14 cellular contexts compared by ENCODE assay signal in the genomic region with DNA sequence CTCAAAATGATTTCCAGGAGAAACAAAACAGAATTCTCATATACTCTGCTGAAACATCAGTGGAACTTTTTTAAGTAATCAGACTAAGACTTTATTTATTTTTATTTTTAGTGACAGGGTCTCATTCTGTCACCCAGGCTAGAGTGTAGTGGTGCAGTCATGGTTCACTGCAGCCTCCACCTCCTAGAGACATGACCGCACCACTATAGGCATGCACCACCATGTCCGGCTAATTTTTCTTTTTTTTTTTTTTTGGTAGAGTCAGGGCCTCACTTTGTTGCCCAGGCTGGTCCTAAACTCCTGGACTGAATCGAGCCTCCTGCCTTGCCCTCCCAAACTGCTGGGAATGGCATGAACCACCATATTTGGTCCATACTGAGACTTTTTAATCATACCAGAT.
"Had no signal": no experiment of that assay in that cellular context is flagged by ENCODE, and none has a peak within 500 bp of the region (broad histone marks: within the 10 kb centered on the region; RNA-seq: fewer than 3 reads in every experiment).

No MANE protein-coding gene starts in this region.

- H3K4me3 Mint-ChIP-seq: activated naive CD4-positive, alpha-beta T cell treated with anti-CD3 and anti-CD28 coated beads, Interleukin-2, amount 10 ng/mL, durations not matched to agents 7 days and 5 days; memory B cell; type B pancreatic cell had no signal

- DNase-seq: activated naive CD4-positive, alpha-beta T cell treated with anti-CD3 and anti-CD28 coated beads, Interleukin-2, amount 10 ng/mL, durations not matched to agents 7 days and 5 days; esophagus squamous epithelium; heart left ventricle; left lung; nucleus accumbens; substantia nigra had no signal

- H3K27ac Mint-ChIP-seq: activated naive CD4-positive, alpha-beta T cell treated with anti-CD3 and anti-CD28 coated beads, Interleukin-2, amount 10 ng/mL, durations not matched to agents 7 days and 5 days; memory B cell; natural killer cell treated with Interleukin-12 subunit alpha and Interleukin-12 subunit beta and Interleukin-15 and Interleukin-18, amount 100 ng/mL, for 72 hours; type B pancreatic cell had no signal

- H3K4me1 ChIP-seq: esophagus squamous epithelium, left lung, right atrium auricular region had no signal

- FAIRE-seq: colon, TTC549 had no signal

- H3K36me3 Mint-ChIP-seq: natural killer cell treated with Interleukin-12 subunit alpha and Interleukin-12 subunit beta and Interleukin-15 and Interleukin-18, amount 100 ng/mL, for 72 hours had no signal

- H3K27me3 ChIP-seq: esophagus squamous epithelium, heart left ventricle, left lung, right atrium auricular region had no signal

- H3K9me3 Mint-ChIP-seq: activated naive CD4-positive, alpha-beta T cell treated with anti-CD3 and anti-CD28 coated beads, Interleukin-2, amount 10 ng/mL, durations not matched to agents 7 days and 5 days; activated T-helper 2 cell treated with anti-CD3 and anti-CD28 coated beads, Interferon-gamma antibody, Interleukin-2, Interleukin-4, amounts not matched to agents 10 μg/mL and 5 μg/mL and 100 μg/mL, durations not matched to agents 14 hours and 24 hours and 36 hours; memory B cell; natural killer cell treated with Interleukin-12 subunit alpha and Interleukin-12 subunit beta and Interleukin-15 and Interleukin-18, amount 100 ng/mL, for 72 hours; type B pancreatic cell had no signal

- H3K4me1 Mint-ChIP-seq: activated naive CD4-positive, alpha-beta T cell treated with anti-CD3 and anti-CD28 coated beads, Interleukin-2, amount 10 ng/mL, durations not matched to agents 7 days and 5 days had no signal

- H3K27me3 Mint-ChIP-seq: activated naive CD4-positive, alpha-beta T cell treated with anti-CD3 and anti-CD28 coated beads, Interleukin-2, amount 10 ng/mL, durations not matched to agents 7 days and 5 days; memory B cell; natural killer cell treated with Interleukin-12 subunit alpha and Interleukin-12 subunit beta and Interleukin-15 and Interleukin-18, amount 100 ng/mL, for 72 hours; type B pancreatic cell had no signal

- H3K27ac ChIP-seq: esophagus squamous epithelium, heart left ventricle, left lung, right atrium auricular region, skin epidermis had no signal

- H3K4me3 ChIP-seq: esophagus squamous epithelium, heart left ventricle, left lung, right atrium auricular region, skin epidermis had no signal

- H3K9me3 ChIP-seq: esophagus squamous epithelium, heart left ventricle, left lung, right atrium auricular region had no signal
